25 cellular contexts compared by ENCODE assay signal in genomic region chr7:141480953-141481352, GRCh38.
"Had no signal": no experiment of that assay in that cellular context is flagged by ENCODE, and none has a peak within 500 bp of the region (broad histone marks: within the 10 kb centered on the region; RNA-seq: fewer than 3 reads in every experiment).

No MANE protein-coding gene starts in this region.

- H3K27ac Mint-ChIP-seq: activated CD4-positive, alpha-beta memory T cell treated with anti-CD3 and anti-CD28 coated beads, Interleukin-2, amount 10 ng/mL, durations not matched to agents 7 days and 5 days; activated CD4-positive, alpha-beta T cell treated with anti-CD3 and anti-CD28 coated beads for 36 hours; activated naive CD8-positive, alpha-beta T cell treated with anti-CD3 and anti-CD28 coated beads, Interleukin-2, amount 10 ng/mL, durations not matched to agents 7 days and 5 days; IgD-negative memory B cell had no signal

- ATAC-seq: activated CD4-positive, alpha-beta T cell treated with anti-CD3 and anti-CD28 coated beads for 36 hours had no signal

- H3K9me3 Mint-ChIP-seq: activated CD4-positive, alpha-beta memory T cell treated with anti-CD3 and anti-CD28 coated beads, Interleukin-2, amount 10 ng/mL, durations not matched to agents 7 days and 5 days; activated naive CD8-positive, alpha-beta T cell treated with anti-CD3 and anti-CD28 coated beads, Interleukin-2, amount 10 ng/mL, durations not matched to agents 7 days and 5 days; central memory CD8-positive, alpha-beta T cell had no signal

- H3K36me3 ChIP-seq: adrenal gland, breast epithelium, Peyer's patch, WERI-Rb-1 had no signal

- H3K36me3 Mint-ChIP-seq: activated naive CD8-positive, alpha-beta T cell treated with anti-CD3 and anti-CD28 coated beads, Interleukin-2, amount 10 ng/mL, durations not matched to agents 7 days and 5 days; IgD-negative memory B cell had no signal

- H3K4me3 Mint-ChIP-seq: activated CD4-positive, alpha-beta memory T cell treated with anti-CD3 and anti-CD28 coated beads, Interleukin-2, amount 10 ng/mL, durations not matched to agents 7 days and 5 days; activated CD4-positive, alpha-beta T cell treated with anti-CD3 and anti-CD28 coated beads for 36 hours; activated naive CD8-positive, alpha-beta T cell treated with anti-CD3 and anti-CD28 coated beads, Interleukin-2, amount 10 ng/mL, durations not matched to agents 7 days and 5 days; central memory CD8-positive, alpha-beta T cell; IgD-negative memory B cell had no signal

- H3K27me3 ChIP-seq: adrenal gland, breast epithelium, Peyer's patch had no signal

- H3K4me3 ChIP-seq: adrenal gland, breast epithelium, Peyer's patch had no signal

- H3K4me1 Mint-ChIP-seq: activated CD4-positive, alpha-beta T cell treated with anti-CD3 and anti-CD28 coated beads for 36 hours; central memory CD8-positive, alpha-beta T cell; IgD-negative memory B cell had no signal

- H3K4me1 ChIP-seq: adrenal gland, breast epithelium, Peyer's patch had no signal

- DNase-seq: activated CD4-positive, alpha-beta memory T cell treated with anti-CD3 and anti-CD28 coated beads, Interleukin-2, amount 10 ng/mL, durations not matched to agents 7 days and 5 days; activated CD4-positive, alpha-beta T cell treated with anti-CD3 and anti-CD28 coated beads for 36 hours; activated CD4-positive, alpha-beta T cell treated with anti-CD3 and anti-CD28 coated beads, Interleukin-2, amount 50 U/mL, for 1 hour; activated CD8-positive, alpha-beta memory T cell treated with anti-CD3 and anti-CD28 coated beads, Interleukin-2, amount 50 U/mL, for 4 hours; activated naive CD4-positive, alpha-beta T cell treated with anti-CD3 and anti-CD28 coated beads, Interleukin-2, amount 50 U/mL, for 16 hours; activated naive CD8-positive, alpha-beta T cell treated with anti-CD3 and anti-CD28 coated beads, Interleukin-2, amount 10 ng/mL, durations not matched to agents 7 days and 5 days; anterior cingulate cortex; KG1; NCI-H1092; NCI-H1417; NCI-H1694 treated with DMSO at 0.1 percent for 48 hours; NCI-H2029 treated with DMSO at 0.1 percent for 48 hours; NCI-H2171; NCI-H2227 treated with DMSO at 0.1 percent for 48 hours; NCI-H446 treated with DMSO at 0.1 percent for 48 hours; NCI-H524 treated with DMSO at 0.1 percent for 48 hours; NCI-H774; Peyer's patch; SHP77; T-helper 1 cell; WERI-Rb-1 had no signal

- H3K9me3 ChIP-seq: adrenal gland, breast epithelium, Peyer's patch had no signal

- H3K27ac ChIP-seq: adrenal gland, breast epithelium, Peyer's patch, WERI-Rb-1 had no signal
